In genomic region chr15:32838820-32839219, GRCh38 we compare ENCODE assay signal across 12 cellular contexts.
A peak's percentile ranks its signal among the peaks of the same experiment; 100 is the strongest.
DNase-seq lines count a peak whose midpoint lies in the region; ATAC-seq and TF ChIP-seq lines count a peak whose summit lies in the region.
"Had no signal": no experiment of that assay in that cellular context is flagged by ENCODE, and none has a peak within 500 bp of the region (broad histone marks: within the 10 kb centered on the region; RNA-seq: fewer than 3 reads in every experiment).

No MANE protein-coding gene starts in this region.

- H3K4me1 ChIP-seq in mucosa of descending colon (ENCODE audit: low read depth): no peaks in the 10 kb centered on the region

- peak; percentile 48 for DNase-seq in COLO668 (lab: John Stamatoyannopoulos, UW; ENCODE audit: unreplicated experiment)
- DNase-seq in NCI-H446 treated with DMSO at 0.1 percent for 48 hours (lab: John Stamatoyannopoulos, UW): peak; percentile 39
- DNase-seq in mucosa of descending colon: peak in 1 of 3 donors; percentile 23
- no peak for DNase-seq in NCI-H1694 (lab: John Stamatoyannopoulos, UW)
- DNase-seq in stimulated activated CD4-positive, alpha-beta T cell treated with anti-CD3 and anti-CD28 coated beads, Interleukin-4, amount 100 ng/mL, for 1 hour: no peak
- DNase-seq in DMS79 (lab: John Stamatoyannopoulos, UW): no peak
- DNase-seq in NOMO-1 treated with dmso at 0.1 percent for 144 hours (lab: John Stamatoyannopoulos, UW; ENCODE audit: unreplicated experiment): no peak
- DNase-seq: activated T-cell treated with anti-CD3 and anti-CD28 coated beads, Interleukin-2, amount 50 U/mL, for 48 hours; T-cell had no signal

- no peaks in the 10 kb centered on the region for H3K9me3 ChIP-seq in mucosa of descending colon
- H3K9me3 ChIP-seq: neutrophil had no signal

- intact Hi-C loops in mucosa of descending colon (cut with DNase I, micrococcal nuclease): no loop called here

- H3K4me3 ChIP-seq in mucosa of descending colon: no peak overlapping the region

- no peaks in the 10 kb centered on the region for H3K36me3 ChIP-seq in mucosa of descending colon (ENCODE audit: low read depth)
- H3K36me3 ChIP-seq: neutrophil had no signal

- no peak for TF ChIP-seq CTCF in mucosa of descending colon (IDR thresholded peaks at IDR 0.05)

- ATAC-seq in mucosa of descending colon: peak; percentile 58
- ATAC-seq: T-cell had no signal

- H3K27ac ChIP-seq in cingulate gyrus (ENCODE audit: low read depth, low read length): peak overlapping the region; percentile 87
- H3K27ac ChIP-seq: KMS-11, neutrophil had no signal

Comparison
In these comparisons a context has a peak if more than half of its experiments do, and no peak if none do; other contexts are left out.
1. DNase-seq: peak in COLO668 (single experiment) and NCI-H446 treated with DMSO at 0.1 percent for 48 hours (single experiment); none in NCI-H1694 (single experiment), stimulated activated CD4-positive, alpha-beta T cell treated with anti-CD3 and anti-CD28 coated beads, Interleukin-4, amount 100 ng/mL, for 1 hour (single experiment), DMS79 (single experiment) and NOMO-1 treated with dmso at 0.1 percent for 144 hours (single experiment).